Comparison of ENCODE assay signal across 34 cellular contexts in the genomic region with DNA sequence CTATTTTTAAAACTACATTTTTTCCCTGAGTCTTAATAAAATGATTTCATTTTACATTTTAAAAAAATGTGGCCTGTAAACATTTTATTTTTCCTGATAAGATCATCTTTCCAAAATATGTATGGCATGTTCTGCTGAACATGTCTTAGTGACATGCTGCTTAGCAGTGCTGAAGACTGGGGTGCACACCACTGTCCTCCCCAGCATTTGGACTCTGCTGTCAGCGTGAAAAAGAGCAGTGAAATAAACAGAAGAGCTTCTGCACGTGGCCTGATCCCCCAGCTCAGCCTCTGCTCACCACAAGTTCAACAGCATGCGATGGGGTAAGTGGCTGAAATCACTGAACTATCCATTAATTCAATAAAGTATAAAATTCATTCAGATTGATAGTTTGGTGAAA.
"Had no signal": no experiment of that assay in that cellular context is flagged by ENCODE, and none has a peak within 500 bp of the region (broad histone marks: within the 10 kb centered on the region; RNA-seq: fewer than 3 reads in every experiment).

No MANE protein-coding gene starts in this region.

- H3K4me1 Mint-ChIP-seq: activated B cell treated with CpG ODN at 0.5 μM for 24 hours; activated CD4-positive, alpha-beta T cell treated with anti-CD3 and anti-CD28 coated beads, Interleukin-2, amount 10 ng/mL, durations not matched to agents 24 days and 14 days; activated naive CD4-positive, alpha-beta T cell treated with anti-CD3 and anti-CD28 coated beads, Interleukin-2, amount 10 ng/mL, durations not matched to agents 7 days and 5 days; activated naive CD4-positive, alpha-beta T cell treated with anti-CD3 and anti-CD28 coated beads, Interleukin-2, amount 50 U/mL, for 24 hours; activated naive CD8-positive, alpha-beta T cell treated with anti-CD3 and anti-CD28 coated beads, Interleukin-2, amount 10 ng/mL, durations not matched to agents 7 days and 5 days; activated naive CD8-positive, alpha-beta T cell treated with anti-CD3 and anti-CD28 coated beads, Interleukin-2, amount 50 U/mL, for 24 hours; central memory CD8-positive, alpha-beta T cell had no signal

- H3K27ac Mint-ChIP-seq: activated B cell treated with CpG ODN at 0.5 μM for 24 hours; activated CD4-positive, alpha-beta memory T cell treated with anti-CD3 and anti-CD28 coated beads for 36 hours; activated CD4-positive, alpha-beta T cell treated with anti-CD3 and anti-CD28 coated beads, Interleukin-2, amount 10 ng/mL, durations not matched to agents 24 days and 14 days; activated CD8-positive, alpha-beta T cell treated with anti-CD3 and anti-CD28 coated beads for 36 hours; activated naive CD4-positive, alpha-beta T cell treated with anti-CD3 and anti-CD28 coated beads, Interleukin-2, amount 10 ng/mL, durations not matched to agents 7 days and 5 days; activated naive CD4-positive, alpha-beta T cell treated with anti-CD3 and anti-CD28 coated beads, Interleukin-2, amount 50 U/mL, for 24 hours; activated naive CD8-positive, alpha-beta T cell; activated naive CD8-positive, alpha-beta T cell treated with anti-CD3 and anti-CD28 coated beads, Interleukin-2, amount 10 ng/mL, durations not matched to agents 7 days and 5 days; activated naive CD8-positive, alpha-beta T cell treated with anti-CD3 and anti-CD28 coated beads, Interleukin-2, amount 50 U/mL, for 24 hours; activated T-cell treated with anti-CD3 and anti-CD28 coated beads, Interleukin-2, amount 50 U/mL, for 24 hours; activated T-helper 2 cell treated with anti-CD3 and anti-CD28 coated beads, Interferon-gamma antibody, Interleukin-2, Interleukin-4, amounts not matched to agents 10 μg/mL and 5 μg/mL and 100 μg/mL, durations not matched to agents 14 hours and 24 hours and 36 hours; brain; T-helper 1 cell treated with Interleukin-12 subunit alpha and Interleukin-12 subunit beta and Interleukin-4 antibody, amounts not matched to agents 30 μg/mL and 1 μg/mL, for 36 hours; T-helper 2 cell treated with Interferon-gamma antibody and Interleukin-4, amounts not matched to agents 5 μg/mL and 100 μg/mL, for 36 hours had no signal

- H3K9me3 ChIP-seq: ascending aorta had no signal

- DNase-seq: activated B cell treated with CpG ODN at 0.5 μM for 24 hours; activated CD4-positive, alpha-beta memory T cell treated with anti-CD3 and anti-CD28 coated beads for 36 hours; activated CD4-positive, alpha-beta T cell treated with anti-CD3 and anti-CD28 coated beads for 4 hours; activated CD4-positive, alpha-beta T cell treated with anti-CD3 and anti-CD28 coated beads, Interleukin-2, amount 10 ng/mL, durations not matched to agents 24 days and 14 days; activated CD4-positive, alpha-beta T cell treated with anti-CD3 and anti-CD28 coated beads, Interleukin-2, amount 50 U/mL, for 1 hour; activated CD4-positive, alpha-beta T cell treated with anti-CD3 and anti-CD28 coated beads, Interleukin-2, amount 50 U/mL, for 4 hours; activated CD4-positive, CD25-positive, alpha-beta regulatory T cell treated with anti-CD3 and anti-CD28 coated beads, Interleukin-2, amount 50 U/mL, for 72 hours; activated CD8-positive, alpha-beta memory T cell treated with anti-CD3 and anti-CD28 coated beads, Interleukin-2, amount 50 U/mL, for 4 hours; activated CD8-positive, alpha-beta T cell treated with anti-CD3 and anti-CD28 coated beads for 36 hours; activated effector memory CD4-positive, alpha-beta T cell treated with Interleukin-2 at 50 U/mL for 16 hours; activated gamma-delta T cell; activated naive CD4-positive, alpha-beta T cell treated with anti-CD3 and anti-CD28 coated beads, Interleukin-2, amount 10 ng/mL, durations not matched to agents 7 days and 5 days; activated naive CD4-positive, alpha-beta T cell treated with Interleukin-2 at 50 U/mL for 16 hours; activated naive CD8-positive, alpha-beta T cell treated with anti-CD3 and anti-CD28 coated beads, Interleukin-2, amount 10 ng/mL, durations not matched to agents 7 days and 5 days; activated naive CD8-positive, alpha-beta T cell treated with anti-CD3 and anti-CD28 coated beads, Interleukin-2, amount 50 U/mL, for 24 hours; activated T-cell treated with anti-CD3 and anti-CD28 coated beads, Interleukin-2, amount 50 U/mL, for 24 hours; activated T-cell treated with anti-CD3 and anti-CD28 coated beads, Interleukin-2, amount 50 U/mL, for 48 hours; amygdala; anterior cingulate cortex; caudate nucleus; cerebellar nuclear complex; T-helper 1 cell; T-helper 2 cell; T-helper 9 cell had no signal

- H3K27me3 ChIP-seq: ascending aorta, cardiac muscle cell had no signal

- H3K36me3 ChIP-seq: ascending aorta, cardiac muscle cell had no signal

- H3K27ac ChIP-seq: ascending aorta, cardiac muscle cell, VCaP had no signal

- H3K4me3 ChIP-seq: ascending aorta, cardiac muscle cell had no signal

- H3K4me1 ChIP-seq: ascending aorta had no signal

- H3K36me3 Mint-ChIP-seq: activated CD4-positive, alpha-beta memory T cell treated with anti-CD3 and anti-CD28 coated beads for 36 hours; activated naive CD4-positive, alpha-beta T cell treated with anti-CD3 and anti-CD28 coated beads, Interleukin-2, amount 10 ng/mL, durations not matched to agents 7 days and 5 days; activated naive CD4-positive, alpha-beta T cell treated with anti-CD3 and anti-CD28 coated beads, Interleukin-2, amount 50 U/mL, for 24 hours; activated naive CD8-positive, alpha-beta T cell; activated naive CD8-positive, alpha-beta T cell treated with anti-CD3 and anti-CD28 coated beads, Interleukin-2, amount 10 ng/mL, durations not matched to agents 7 days and 5 days; brain had no signal

- H3K4me3 Mint-ChIP-seq: activated B cell treated with CpG ODN at 0.5 μM for 24 hours; activated CD4-positive, alpha-beta memory T cell treated with anti-CD3 and anti-CD28 coated beads for 36 hours; activated CD4-positive, alpha-beta T cell treated with anti-CD3 and anti-CD28 coated beads, Interleukin-2, amount 10 ng/mL, durations not matched to agents 24 days and 14 days; activated CD8-positive, alpha-beta T cell treated with anti-CD3 and anti-CD28 coated beads for 36 hours; activated naive CD4-positive, alpha-beta T cell treated with anti-CD3 and anti-CD28 coated beads, Interleukin-2, amount 10 ng/mL, durations not matched to agents 7 days and 5 days; activated naive CD4-positive, alpha-beta T cell treated with anti-CD3 and anti-CD28 coated beads, Interleukin-2, amount 50 U/mL, for 24 hours; activated naive CD8-positive, alpha-beta T cell; activated naive CD8-positive, alpha-beta T cell treated with anti-CD3 and anti-CD28 coated beads, Interleukin-2, amount 10 ng/mL, durations not matched to agents 7 days and 5 days; activated naive CD8-positive, alpha-beta T cell treated with anti-CD3 and anti-CD28 coated beads, Interleukin-2, amount 50 U/mL, for 24 hours; activated T-cell treated with anti-CD3 and anti-CD28 coated beads, Interleukin-2, amount 50 U/mL, for 24 hours; brain; central memory CD8-positive, alpha-beta T cell; T-helper 1 cell treated with Interleukin-12 subunit alpha and Interleukin-12 subunit beta and Interleukin-4 antibody, amounts not matched to agents 30 μg/mL and 1 μg/mL, for 36 hours; T-helper 2 cell treated with Interferon-gamma antibody and Interleukin-4, amounts not matched to agents 5 μg/mL and 100 μg/mL, for 36 hours had no signal

- H3K9me3 Mint-ChIP-seq: activated B cell treated with CpG ODN at 0.5 μM for 24 hours; activated CD4-positive, alpha-beta memory T cell treated with anti-CD3 and anti-CD28 coated beads for 36 hours; activated CD4-positive, alpha-beta T cell treated with anti-CD3 and anti-CD28 coated beads, Interleukin-2, amount 10 ng/mL, durations not matched to agents 24 days and 14 days; activated CD8-positive, alpha-beta T cell treated with anti-CD3 and anti-CD28 coated beads for 36 hours; activated naive CD4-positive, alpha-beta T cell treated with anti-CD3 and anti-CD28 coated beads, Interleukin-2, amount 10 ng/mL, durations not matched to agents 7 days and 5 days; activated naive CD4-positive, alpha-beta T cell treated with anti-CD3 and anti-CD28 coated beads, Interleukin-2, amount 50 U/mL, for 24 hours; activated naive CD8-positive, alpha-beta T cell treated with anti-CD3 and anti-CD28 coated beads, Interleukin-2, amount 10 ng/mL, durations not matched to agents 7 days and 5 days; activated naive CD8-positive, alpha-beta T cell treated with anti-CD3 and anti-CD28 coated beads, Interleukin-2, amount 50 U/mL, for 24 hours; activated T-cell treated with anti-CD3 and anti-CD28 coated beads, Interleukin-2, amount 50 U/mL, for 24 hours; activated T-helper 2 cell treated with anti-CD3 and anti-CD28 coated beads, Interferon-gamma antibody, Interleukin-2, Interleukin-4, amounts not matched to agents 10 μg/mL and 5 μg/mL and 100 μg/mL, durations not matched to agents 14 hours and 24 hours and 36 hours; brain; central memory CD8-positive, alpha-beta T cell; T-helper 1 cell treated with Interleukin-12 subunit alpha and Interleukin-12 subunit beta and Interleukin-4 antibody, amounts not matched to agents 30 μg/mL and 1 μg/mL, for 36 hours; T-helper 2 cell treated with Interferon-gamma antibody and Interleukin-4, amounts not matched to agents 5 μg/mL and 100 μg/mL, for 36 hours had no signal

- ATAC-seq: activated CD8-positive, alpha-beta T cell treated with anti-CD3 and anti-CD28 coated beads for 36 hours; activated naive CD8-positive, alpha-beta T cell treated with anti-CD3 and anti-CD28 coated beads, Interleukin-2, amount 50 U/mL, for 24 hours had no signal

- H3K27me3 Mint-ChIP-seq: activated B cell treated with CpG ODN at 0.5 μM for 24 hours; activated CD4-positive, alpha-beta memory T cell treated with anti-CD3 and anti-CD28 coated beads for 36 hours; activated CD4-positive, alpha-beta T cell treated with anti-CD3 and anti-CD28 coated beads, Interleukin-2, amount 10 ng/mL, durations not matched to agents 24 days and 14 days; activated CD8-positive, alpha-beta T cell treated with anti-CD3 and anti-CD28 coated beads for 36 hours; activated naive CD4-positive, alpha-beta T cell treated with anti-CD3 and anti-CD28 coated beads, Interleukin-2, amount 10 ng/mL, durations not matched to agents 7 days and 5 days; activated naive CD4-positive, alpha-beta T cell treated with anti-CD3 and anti-CD28 coated beads, Interleukin-2, amount 50 U/mL, for 24 hours; activated naive CD8-positive, alpha-beta T cell treated with anti-CD3 and anti-CD28 coated beads, Interleukin-2, amount 10 ng/mL, durations not matched to agents 7 days and 5 days; activated T-cell treated with anti-CD3 and anti-CD28 coated beads, Interleukin-2, amount 50 U/mL, for 24 hours; central memory CD8-positive, alpha-beta T cell had no signal
